11 cellular contexts compared by ENCODE assay signal in the genomic region with DNA sequence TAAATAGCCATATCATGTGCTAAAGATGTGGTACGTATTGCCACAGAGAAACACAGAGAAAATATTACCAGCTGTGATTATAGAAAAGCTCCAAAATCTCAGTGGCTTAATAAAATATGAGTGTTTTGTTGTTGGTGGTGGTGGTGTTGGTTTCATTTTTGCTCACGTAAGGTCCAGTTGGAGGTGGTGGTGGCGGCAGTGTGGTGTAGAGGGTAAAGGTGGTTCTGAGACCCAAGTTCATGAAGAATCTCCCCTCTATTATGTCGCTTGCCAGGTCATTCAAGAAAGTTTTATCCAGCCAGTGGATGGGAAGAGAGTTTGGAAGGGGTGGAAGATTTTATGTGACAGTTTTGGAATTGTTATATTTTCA.
DNase-seq lines count a peak whose midpoint lies in the region; ATAC-seq and TF ChIP-seq lines count a peak whose summit lies in the region.
"Had no signal": no experiment of that assay in that cellular context is flagged by ENCODE, and none has a peak within 500 bp of the region (broad histone marks: within the 10 kb centered on the region; RNA-seq: fewer than 3 reads in every experiment).

No MANE protein-coding gene starts in this region.

- H3K4me1 ChIP-seq in MM.1S (ENCODE audit: low read length) = peaks cover 14% of the 10 kb centered on the region
- H3K4me1 ChIP-seq in CD8-positive, alpha-beta T cell (ENCODE audit: insufficient read depth, low read length) = peaks cover 8% of the 10 kb centered on the region

- no peak overlapping the region for H3K4me3 ChIP-seq in GM12865 (ENCODE audit: low read depth, low read length)
- peak overlapping the region; percentile 27; the same call in 1 of the 2 replicates for H3K4me3 ChIP-seq in MM.1S (ENCODE audit: low read length)
- H3K4me3 ChIP-seq in CD8-positive, alpha-beta T cell (ENCODE audit: low read depth, low read length) = no peak overlapping the region

- no peaks in the 10 kb centered on the region for H3K36me3 ChIP-seq in MM.1S (replicated peaks; ENCODE audit: insufficient read depth, low read length)
- H3K36me3 ChIP-seq in CD8-positive, alpha-beta T cell (ENCODE audit: insufficient read depth, low read length) = no peaks in the 10 kb centered on the region

- H3K9ac ChIP-seq in MM.1S (ENCODE audit: low read length) = peak overlapping the region; percentile 37; the same call in 1 of the 2 replicates

- peaks cover 37% of the 10 kb centered on the region for H3F3A ChIP-seq in MM.1S (ENCODE audit: insufficient read depth, low read length)

- H3K9me3 ChIP-seq in MM.1S (replicated peaks; ENCODE audit: insufficient read depth, low read length) = no peaks in the 10 kb centered on the region
- H3K9me3 ChIP-seq in CD8-positive, alpha-beta T cell (ENCODE audit: low read length) = no peaks in the 10 kb centered on the region

- H3K9me3 Mint-ChIP-seq in CD8-positive, alpha-beta T cell = no peaks in the 10 kb centered on the region
- peaks cover 2% of the 10 kb centered on the region for H3K9me3 Mint-ChIP-seq in glutamatergic neuron (ENCODE audit: unreplicated experiment)

- peaks cover 2% of the 10 kb centered on the region for H3K4me1 Mint-ChIP-seq in CD8-positive, alpha-beta T cell (ENCODE audit: low read depth)
- H3K4me1 Mint-ChIP-seq in glutamatergic neuron (ENCODE audit: low read depth, unreplicated experiment) = peaks cover 2% of the 10 kb centered on the region

- peaks cover 29% of the 10 kb centered on the region for H3K79me2 ChIP-seq in MM.1S (ENCODE audit: low read length)

- H3K27me3 ChIP-seq in MM.1S (replicated peaks; ENCODE audit: insufficient read depth, low read length) = no peaks in the 10 kb centered on the region
- H3K27me3 ChIP-seq in CD8-positive, alpha-beta T cell (ENCODE audit: insufficient read depth, low read length) = no peaks in the 10 kb centered on the region

- DNase-seq in GM12865 (ENCODE audit: low read depth) = peak; percentile 64
- peak; percentile 41 for DNase-seq in MM.1S
- DNase-seq in stimulated activated CD4-positive, alpha-beta T cell treated with anti-CD3 and anti-CD28 coated beads, Interleukin-4, amount 100 ng/mL, for 1 hour = no peak
- DNase-seq in AG08396 (ENCODE audit: low spot score) = no peak
- no peak for DNase-seq in CD8-positive, alpha-beta T cell
- DNase-seq in glutamatergic neuron = no peak
- DNase-seq: activated CD4-positive, alpha-beta T cell treated with anti-CD3 and anti-CD28 coated beads, Interleukin-2, amount 50 U/mL, for 1 hour; activated naive CD8-positive, alpha-beta T cell treated with anti-CD3 and anti-CD28 coated beads for 36 hours had no signal

- H3K36me3 Mint-ChIP-seq in CD8-positive, alpha-beta T cell = no peaks in the 10 kb centered on the region
- H3K36me3 Mint-ChIP-seq in glutamatergic neuron (ENCODE audit: unreplicated experiment) = no peaks in the 10 kb centered on the region

- H4K20me1 ChIP-seq in MM.1S (ENCODE audit: insufficient read depth, low read length) = no peaks in the 10 kb centered on the region

- no peaks in the 10 kb centered on the region for H3K9me2 ChIP-seq in MM.1S (replicated peaks; ENCODE audit: insufficient read depth, low read length)

- CTCF ChIA-PET in CD8-positive, alpha-beta T cell (lab: Charles Lee) = interaction anchor here (1.7 kb wide), 1 partner anchor 504 kb away, joined by 5 read pairs; no protein-coding TSS in a partner anchor

- no peaks in the 10 kb centered on the region for H3K27me3 Mint-ChIP-seq in CD8-positive, alpha-beta T cell (ENCODE audit: low read depth)
- no peaks in the 10 kb centered on the region for H3K27me3 Mint-ChIP-seq in glutamatergic neuron (ENCODE audit: unreplicated experiment)
- H3K27me3 Mint-ChIP-seq: activated naive CD8-positive, alpha-beta T cell treated with anti-CD3 and anti-CD28 coated beads for 36 hours; naive thymus-derived CD4-positive, alpha-beta T cell had no signal

- 0 out of 2 replicates have a peak overlapping the region, but pooled peaks have one; percentile 19 for H2AFZ ChIP-seq in MM.1S (ENCODE audit: low read length)

- no peak overlapping the region for H3K4me3 Mint-ChIP-seq in CD8-positive, alpha-beta T cell
- no peak overlapping the region for H3K4me3 Mint-ChIP-seq in glutamatergic neuron (ENCODE audit: unreplicated experiment)
- H3K4me3 Mint-ChIP-seq: activated naive CD8-positive, alpha-beta T cell treated with anti-CD3 and anti-CD28 coated beads for 36 hours; naive thymus-derived CD4-positive, alpha-beta T cell had no signal

- TF ChIP-seq CTCF in GM12865 (IDR thresholded peaks at IDR 0.05; ENCODE audit: insufficient read depth, low read depth, low read length, missing control alignments) = no peak
- TF ChIP-seq CTCF in MM.1S (IDR thresholded peaks at IDR 0.05; ENCODE audit: low read length) = no peak
- no peak for TF ChIP-seq CTCF in CD8-positive, alpha-beta T cell (IDR thresholded peaks at IDR 0.05)
- TF ChIP-seq CTCF in glutamatergic neuron (IDR thresholded peaks at IDR 0.05; ENCODE audit: partially characterized antibody, unreplicated experiment) = no peak

- H3K4me2 ChIP-seq in MM.1S (ENCODE audit: low read depth, low read length) = peak overlapping the region; percentile 59

- POLR2A ChIA-PET in CD8-positive, alpha-beta T cell (lab: Charles Lee) = no interaction called here

- H3K27ac Mint-ChIP-seq in CD8-positive, alpha-beta T cell = no peak overlapping the region
- no peak overlapping the region for H3K27ac Mint-ChIP-seq in glutamatergic neuron (ENCODE audit: unreplicated experiment)
- H3K27ac Mint-ChIP-seq: activated naive CD8-positive, alpha-beta T cell treated with anti-CD3 and anti-CD28 coated beads for 36 hours; naive thymus-derived CD4-positive, alpha-beta T cell had no signal

- ATAC-seq in GM21360 (IDR thresholded peaks at IDR 0.05; ENCODE audit: unreplicated experiment) = peak; percentile 29
- ATAC-seq in HG02981 (IDR thresholded peaks at IDR 0.05; ENCODE audit: unreplicated experiment) = peak; percentile 30
- no peak for ATAC-seq in CD8-positive, alpha-beta T cell

- peak overlapping the region; percentile 88 for H3K27ac ChIP-seq in MM.1S (ENCODE audit: low read length)
- H3K27ac ChIP-seq in CD8-positive, alpha-beta T cell (ENCODE audit: low read depth, low read length) = no peak overlapping the region

- intact Hi-C loops in CD8-positive, alpha-beta T cell (cut with DNase I, micrococcal nuclease) = no loop called here

Comparison
In these comparisons a context has a peak if more than half of its experiments do, and no peak if none do; other contexts are left out.
1. DNase-seq: peak in GM12865 (single experiment) and MM.1S (single experiment); none in stimulated activated CD4-positive, alpha-beta T cell treated with anti-CD3 and anti-CD28 coated beads, Interleukin-4, amount 100 ng/mL, for 1 hour (single experiment), AG08396 (single experiment), CD8-positive, alpha-beta T cell (0 of 7) and glutamatergic neuron (single experiment).